ENCODE assay signal across 13 cellular contexts in the genomic region with DNA sequence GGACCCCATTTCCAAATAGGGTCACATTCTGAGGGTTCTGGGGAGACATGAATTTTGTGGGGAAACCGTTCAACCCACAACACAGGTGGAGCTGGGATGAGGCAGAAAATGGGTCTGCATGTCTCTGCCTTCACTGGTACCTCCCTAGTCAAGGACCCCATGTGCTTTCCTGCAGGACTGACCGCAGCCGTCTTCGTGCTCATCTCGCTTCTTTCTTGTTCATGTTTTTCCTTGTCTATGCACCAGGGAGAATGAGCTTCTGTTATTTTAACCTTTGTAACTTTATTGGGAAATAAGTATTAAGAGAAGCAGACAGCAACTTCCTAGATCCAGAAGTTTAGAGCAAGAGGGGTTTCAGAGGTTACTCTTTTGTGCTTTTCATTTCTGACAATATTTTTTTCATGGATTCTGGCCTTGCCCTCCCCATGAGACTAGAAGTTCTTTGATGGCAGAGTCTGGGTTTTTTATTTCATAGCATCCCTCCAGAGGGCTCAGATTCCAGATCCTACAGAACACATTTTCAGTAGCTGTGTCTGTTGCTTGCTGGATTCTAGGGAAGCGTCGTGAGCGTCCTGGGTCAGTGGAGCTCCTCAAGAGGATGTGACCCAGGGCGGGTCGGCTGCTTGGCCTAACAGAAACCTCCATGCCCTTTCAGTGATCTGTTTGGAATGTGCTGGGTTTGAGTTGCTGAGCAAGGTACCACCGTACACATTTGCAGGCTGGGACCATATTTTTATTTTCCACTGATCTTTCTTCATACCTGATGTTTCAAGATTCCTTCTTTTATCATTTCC.
A peak's percentile ranks its signal among the peaks of the same experiment; 100 is the strongest.
DNase-seq lines count a peak whose midpoint lies in the region; ATAC-seq and TF ChIP-seq lines count a peak whose summit lies in the region.
"Had no signal": no experiment of that assay in that cellular context is flagged by ENCODE, and none has a peak within 500 bp of the region (broad histone marks: within the 10 kb centered on the region; RNA-seq: fewer than 3 reads in every experiment).

No MANE protein-coding gene starts in this region.

- no peaks in the 10 kb centered on the region for H3K9me3 Mint-ChIP-seq in activated CD8-positive, alpha-beta memory T cell treated with anti-CD3 and anti-CD28 coated beads, Interleukin-2, amount 10 ng/mL, durations not matched to agents 7 days and 5 days (ENCODE audit: low read depth)
- H3K9me3 Mint-ChIP-seq: GM23338 had no signal

- H3K27me3 Mint-ChIP-seq in activated CD8-positive, alpha-beta memory T cell treated with anti-CD3 and anti-CD28 coated beads, Interleukin-2, amount 10 ng/mL, durations not matched to agents 7 days and 5 days = peaks cover 25% of the 10 kb centered on the region

- intact Hi-C loops in heart right ventricle (cut with DNase I) = no loop called here
- intact Hi-C loops in posterior vena cava (cut with DNase I) = no loop called here
- intact Hi-C loops in aorta (cut with DNase I) = no loop called here

- peaks cover 0 to 10% (median 0%) of the 10 kb centered on the region in 11 donors for H3K9me3 ChIP-seq in heart right ventricle
- H3K9me3 ChIP-seq in aorta (ENCODE audit: control insufficient read depth, low read length) = no peaks in the 10 kb centered on the region

- CTCF ChIA-PET in activated CD8-positive, alpha-beta memory T cell treated with anti-CD3 and anti-CD28 coated beads, Interleukin-2, amount 10 ng/mL, durations not matched to agents 7 days and 5 days (lab: Charles Lee) = no interaction called here

- H3K4me3 ChIP-seq in heart right ventricle (no peak overlapping the region), aorta (ENCODE audit: low read length in 2 of 2) (no peak overlapping the region)
- H3K4me3 ChIP-seq: GM23338, PC-9 had no signal

- DNase-seq in activated CD8-positive, alpha-beta memory T cell treated with anti-CD3 and anti-CD28 coated beads, Interleukin-2, amount 50 U/mL, for 48 hours = peak; percentile 10
- no peak for DNase-seq in activated CD8-positive, alpha-beta memory T cell treated with anti-CD3 and anti-CD28 coated beads, Interleukin-2, amount 10 ng/mL, durations not matched to agents 7 days and 5 days
- DNase-seq in heart right ventricle (peak in 1 of 2 donors; percentile 16), posterior vena cava (ENCODE audit: low spot score) (peak; percentile 64), aorta (peak in 1 of 2 donors; percentile 54), germinal center (ENCODE audit: low spot score) (no peak), NCI-H146 (lab: John Stamatoyannopoulos, UW) (no peak)
- DNase-seq: DMS 273 treated with DMSO at 0.1 percent for 48 hours, GF-D8, NCI-H1048, PC-9 had no signal

- TF ChIP-seq CTCF in heart right ventricle (IDR thresholded peaks at IDR 0.05) = no peak

- H3K27me3 ChIP-seq in heart right ventricle (no peaks in the 10 kb centered on the region), aorta (ENCODE audit: control insufficient read depth in 1 of 2, insufficient read depth in 2 of 2, low read length in 1 of 2) (no peaks in the 10 kb centered on the region)

- no peaks in the 10 kb centered on the region for H3K36me3 Mint-ChIP-seq in activated CD8-positive, alpha-beta memory T cell treated with anti-CD3 and anti-CD28 coated beads, Interleukin-2, amount 10 ng/mL, durations not matched to agents 7 days and 5 days

- H3K4me1 Mint-ChIP-seq in activated CD8-positive, alpha-beta memory T cell treated with anti-CD3 and anti-CD28 coated beads, Interleukin-2, amount 10 ng/mL, durations not matched to agents 7 days and 5 days = peaks cover 9% of the 10 kb centered on the region

- H3K4me3 Mint-ChIP-seq in activated CD8-positive, alpha-beta memory T cell treated with anti-CD3 and anti-CD28 coated beads, Interleukin-2, amount 10 ng/mL, durations not matched to agents 7 days and 5 days = no peak overlapping the region
- H3K4me3 Mint-ChIP-seq: GM23338 had no signal

- H3K4me1 ChIP-seq in heart right ventricle (peaks cover 0 to 38% (median 15%) of the 10 kb centered on the region in 9 donors), aorta (ENCODE audit: control insufficient read depth in 1 of 2, insufficient read depth in 2 of 2, low read length in 2 of 2) (no peaks in the 10 kb centered on the region)

- H3K27ac ChIP-seq in heart right ventricle (peak overlapping the region; percentile 1 to 73 (median 65)), aorta (ENCODE audit: low read depth in 1 of 2, low read length in 2 of 2) (no peak overlapping the region)
- H3K27ac ChIP-seq: PC-9 had no signal

- H3K36me3 ChIP-seq in heart right ventricle (no peaks in the 10 kb centered on the region), aorta (ENCODE audit: control insufficient read depth in 1 of 2, insufficient read depth in 2 of 2, low read length in 1 of 2) (no peaks in the 10 kb centered on the region)

- ATAC-seq in activated CD8-positive, alpha-beta memory T cell treated with anti-CD3 and anti-CD28 coated beads, Interleukin-2, amount 10 ng/mL, durations not matched to agents 7 days and 5 days = no peak
- ATAC-seq in heart right ventricle (peak in 6 of 8 donors; percentile 26 to 54 (median 38)), aorta (ENCODE audit: low FRiP score) (peak; percentile 27), HG03439 (IDR thresholded peaks at IDR 0.05; ENCODE audit: unreplicated experiment) (no peak)
- ATAC-seq: GM23338 had no signal

- H3K27ac Mint-ChIP-seq in activated CD8-positive, alpha-beta memory T cell treated with anti-CD3 and anti-CD28 coated beads, Interleukin-2, amount 10 ng/mL, durations not matched to agents 7 days and 5 days = no peak overlapping the region
- H3K27ac Mint-ChIP-seq: GM23338 had no signal

- WGBS in heart right ventricle, 2 donors = 63 to 79% methylated on average over 11 of the region's 11 CpGs
- 75 to 84% methylated on average over 11 of the region's 11 CpGs for WGBS in aorta, 2 donors

Comparison
In these comparisons a context has a peak if more than half of its experiments do, and no peak if none do; other contexts are left out.
1. DNase-seq: peak in activated CD8-positive, alpha-beta memory T cell treated with anti-CD3 and anti-CD28 coated beads, Interleukin-2, amount 50 U/mL, for 48 hours (single experiment) and posterior vena cava (single experiment); none in activated CD8-positive, alpha-beta memory T cell treated with anti-CD3 and anti-CD28 coated beads, Interleukin-2, amount 10 ng/mL, durations not matched to agents 7 days and 5 days (single experiment), germinal center (single experiment) and NCI-H146 (single experiment).
2. ATAC-seq: peak in heart right ventricle (6 of 8) and aorta (single experiment); none in activated CD8-positive, alpha-beta memory T cell treated with anti-CD3 and anti-CD28 coated beads, Interleukin-2, amount 10 ng/mL, durations not matched to agents 7 days and 5 days (single experiment) and HG03439 (single experiment).
3. H3K27ac ChIP-seq: peak in heart right ventricle (10 of 10); none in aorta (0 of 2).